Comparison of ENCODE assay signal across 1 cellular context in genomic region chr12:122965356-122965755, GRCh38.
TF ChIP-seq lines count a peak whose summit lies in the region.

No MANE protein-coding gene starts in this region.

TF ChIP-seq in HEK293, 187 proteins besides CTCF, POLR2A, EP300 and RAD21 (continued from another document):
- no peak for TF ChIP-seq ZNF280D (tag by site-specific recombination; IDR thresholded peaks at IDR 0.05)
- TF ChIP-seq EGR2 (tag by site-specific recombination; IDR thresholded peaks at IDR 0.05; ENCODE audit: low read depth): peak; percentile 36; the same call in 1 of the 2 replicates
- TF ChIP-seq MZF1 (tag by site-specific recombination; IDR thresholded peaks at IDR 0.05; ENCODE audit: borderline replicate concordance): 0 out of 2 replicates have a peak, but pooled peaks have one; percentile 71
